1 cellular context compared by ENCODE assay signal in the genomic region with DNA sequence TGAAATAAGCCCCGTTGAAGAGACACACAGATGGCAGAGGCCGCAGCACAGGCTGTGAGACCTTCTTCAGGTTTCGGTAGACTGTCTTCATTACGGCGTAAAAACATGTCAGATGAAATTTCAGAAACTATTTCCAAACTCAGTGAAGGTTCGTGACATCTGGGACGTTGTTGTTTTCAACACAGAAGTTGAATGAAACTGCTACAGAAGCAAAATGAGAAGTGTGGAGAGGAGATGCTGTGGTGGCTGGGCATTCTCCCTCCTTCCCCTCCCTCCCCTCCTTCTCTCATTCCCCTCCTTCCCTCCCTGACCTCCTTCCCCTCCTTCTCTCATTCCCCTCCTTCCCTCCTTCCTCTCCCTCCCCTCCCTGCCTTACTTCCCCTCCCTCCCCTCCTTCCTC.
TF ChIP-seq lines count a peak whose summit lies in the region.

No MANE protein-coding gene starts in this region.

TF ChIP-seq in GM12878, 131 proteins besides CTCF, POLR2A, EP300 and RAD21 (continued from another document):
- TF ChIP-seq, protein P1, sequence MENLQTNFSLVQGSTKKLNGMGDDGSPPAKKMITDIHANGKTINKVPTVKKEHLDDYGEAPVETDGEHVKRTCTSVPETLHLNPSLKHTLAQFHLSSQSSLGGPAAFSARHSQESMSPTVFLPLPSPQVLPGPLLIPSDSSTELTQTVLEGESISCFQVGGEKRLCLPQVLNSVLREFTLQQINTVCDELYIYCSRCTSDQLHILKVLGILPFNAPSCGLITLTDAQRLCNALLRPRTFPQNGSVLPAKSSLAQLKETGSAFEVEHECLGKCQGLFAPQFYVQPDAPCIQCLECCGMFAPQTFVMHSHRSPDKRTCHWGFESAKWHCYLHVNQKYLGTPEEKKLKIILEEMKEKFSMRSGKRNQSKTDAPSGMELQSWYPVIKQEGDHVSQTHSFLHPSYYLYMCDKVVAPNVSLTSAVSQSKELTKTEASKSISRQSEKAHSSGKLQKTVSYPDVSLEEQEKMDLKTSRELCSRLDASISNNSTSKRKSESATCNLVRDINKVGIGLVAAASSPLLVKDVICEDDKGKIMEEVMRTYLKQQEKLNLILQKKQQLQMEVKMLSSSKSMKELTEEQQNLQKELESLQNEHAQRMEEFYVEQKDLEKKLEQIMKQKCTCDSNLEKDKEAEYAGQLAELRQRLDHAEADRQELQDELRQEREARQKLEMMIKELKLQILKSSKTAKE (IDR thresholded peaks at IDR 0.05; ENCODE audit: low read depth, poor library complexity, severe bottlenecking) = no peak
- 0 out of 2 replicates have a peak, but pooled peaks have one; percentile 49 for TF ChIP-seq YY1 (IDR thresholded peaks at IDR 0.05; ENCODE audit: low read depth, low read length)
- TF ChIP-seq, protein P2, sequence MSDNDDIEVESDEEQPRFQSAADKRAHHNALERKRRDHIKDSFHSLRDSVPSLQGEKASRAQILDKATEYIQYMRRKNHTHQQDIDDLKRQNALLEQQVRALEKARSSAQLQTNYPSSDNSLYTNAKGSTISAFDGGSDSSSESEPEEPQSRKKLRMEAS (IDR thresholded peaks at IDR 0.05; ENCODE audit: low read depth, low read length) = no peak
- TF ChIP-seq, protein P3, sequence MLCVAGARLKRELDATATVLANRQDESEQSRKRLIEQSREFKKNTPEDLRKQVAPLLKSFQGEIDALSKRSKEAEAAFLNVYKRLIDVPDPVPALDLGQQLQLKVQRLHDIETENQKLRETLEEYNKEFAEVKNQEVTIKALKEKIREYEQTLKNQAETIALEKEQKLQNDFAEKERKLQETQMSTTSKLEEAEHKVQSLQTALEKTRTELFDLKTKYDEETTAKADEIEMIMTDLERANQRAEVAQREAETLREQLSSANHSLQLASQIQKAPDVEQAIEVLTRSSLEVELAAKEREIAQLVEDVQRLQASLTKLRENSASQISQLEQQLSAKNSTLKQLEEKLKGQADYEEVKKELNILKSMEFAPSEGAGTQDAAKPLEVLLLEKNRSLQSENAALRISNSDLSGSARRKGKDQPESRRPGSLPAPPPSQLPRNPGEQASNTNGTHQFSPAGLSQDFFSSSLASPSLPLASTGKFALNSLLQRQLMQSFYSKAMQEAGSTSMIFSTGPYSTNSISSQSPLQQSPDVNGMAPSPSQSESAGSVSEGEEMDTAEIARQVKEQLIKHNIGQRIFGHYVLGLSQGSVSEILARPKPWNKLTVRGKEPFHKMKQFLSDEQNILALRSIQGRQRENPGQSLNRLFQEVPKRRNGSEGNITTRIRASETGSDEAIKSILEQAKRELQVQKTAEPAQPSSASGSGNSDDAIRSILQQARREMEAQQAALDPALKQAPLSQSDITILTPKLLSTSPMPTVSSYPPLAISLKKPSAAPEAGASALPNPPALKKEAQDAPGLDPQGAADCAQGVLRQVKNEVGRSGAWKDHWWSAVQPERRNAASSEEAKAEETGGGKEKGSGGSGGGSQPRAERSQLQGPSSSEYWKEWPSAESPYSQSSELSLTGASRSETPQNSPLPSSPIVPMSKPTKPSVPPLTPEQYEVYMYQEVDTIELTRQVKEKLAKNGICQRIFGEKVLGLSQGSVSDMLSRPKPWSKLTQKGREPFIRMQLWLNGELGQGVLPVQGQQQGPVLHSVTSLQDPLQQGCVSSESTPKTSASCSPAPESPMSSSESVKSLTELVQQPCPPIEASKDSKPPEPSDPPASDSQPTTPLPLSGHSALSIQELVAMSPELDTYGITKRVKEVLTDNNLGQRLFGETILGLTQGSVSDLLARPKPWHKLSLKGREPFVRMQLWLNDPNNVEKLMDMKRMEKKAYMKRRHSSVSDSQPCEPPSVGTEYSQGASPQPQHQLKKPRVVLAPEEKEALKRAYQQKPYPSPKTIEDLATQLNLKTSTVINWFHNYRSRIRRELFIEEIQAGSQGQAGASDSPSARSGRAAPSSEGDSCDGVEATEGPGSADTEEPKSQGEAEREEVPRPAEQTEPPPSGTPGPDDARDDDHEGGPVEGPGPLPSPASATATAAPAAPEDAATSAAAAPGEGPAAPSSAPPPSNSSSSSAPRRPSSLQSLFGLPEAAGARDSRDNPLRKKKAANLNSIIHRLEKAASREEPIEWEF (IDR thresholded peaks at IDR 0.05; ENCODE audit: insufficient replicate concordance, low read depth, low read length) = no peak
